Comparison of ENCODE assay signal across 16 cellular contexts in genomic region chr10:126895214-126895781, GRCh38.
"Had no signal": no experiment of that assay in that cellular context is flagged by ENCODE, and none has a peak within 500 bp of the region (broad histone marks: within the 10 kb centered on the region; RNA-seq: fewer than 3 reads in every experiment).

No MANE protein-coding gene starts in this region.

- H3K36me3 ChIP-seq: lower lobe of right lung, neural progenitor cell, transverse colon had no signal

- H3K4me3 ChIP-seq: lower lobe of right lung, neural progenitor cell, transverse colon had no signal

- H3K4me1 ChIP-seq: lower lobe of right lung, neural progenitor cell, parathyroid adenoma, transverse colon had no signal

- H3K27me3 Mint-ChIP-seq: activated CD4-positive, alpha-beta memory T cell treated with anti-CD3 and anti-CD28 coated beads for 36 hours; activated CD8-positive, alpha-beta memory T cell treated with anti-CD3 and anti-CD28 coated beads, Interleukin-2, amount 10 ng/mL, durations not matched to agents 7 days and 5 days; stimulated activated naive B cell treated with anti-CD40 and anti-IgM and Interleukin-4, amounts not matched to agents 10 μg/mL and 1 μg/mL and 100 μg/mL, for 72 hours had no signal

- FAIRE-seq: astrocyte had no signal

- DNase-seq: activated CD4-positive, alpha-beta memory T cell treated with anti-CD3 and anti-CD28 coated beads for 36 hours; activated CD8-positive, alpha-beta memory T cell treated with anti-CD3 and anti-CD28 coated beads, Interleukin-2, amount 10 ng/mL, durations not matched to agents 7 days and 5 days; activated naive CD4-positive, alpha-beta T cell treated with anti-CD3 and anti-CD28 coated beads, Interleukin-2, amount 50 U/mL, for 16 hours; activated T-cell treated with anti-CD3 and anti-CD28 coated beads, Interleukin-2, amount 50 U/mL, for 1 hour; foreskin melanocyte; lower lobe of right lung; stimulated activated CD4-positive, alpha-beta T cell treated with anti-CD3 and anti-CD28 coated beads, Interleukin-2, amount 100 ng/mL, for 48 hours; stimulated activated naive B cell treated with anti-CD40 and anti-IgM and Interleukin-4, amounts not matched to agents 10 μg/mL and 1 μg/mL and 100 μg/mL, for 72 hours; substantia nigra; T1000; transverse colon had no signal

- H3K36me3 Mint-ChIP-seq: activated CD4-positive, alpha-beta memory T cell treated with anti-CD3 and anti-CD28 coated beads for 36 hours; stimulated activated naive B cell treated with anti-CD40 and anti-IgM and Interleukin-4, amounts not matched to agents 10 μg/mL and 1 μg/mL and 100 μg/mL, for 72 hours had no signal

- H3K4me3 Mint-ChIP-seq: activated CD4-positive, alpha-beta memory T cell treated with anti-CD3 and anti-CD28 coated beads for 36 hours; activated CD8-positive, alpha-beta memory T cell treated with anti-CD3 and anti-CD28 coated beads, Interleukin-2, amount 10 ng/mL, durations not matched to agents 7 days and 5 days; mesothelial cell of epicardium; neural progenitor cell; stimulated activated naive B cell treated with anti-CD40 and anti-IgM and Interleukin-4, amounts not matched to agents 10 μg/mL and 1 μg/mL and 100 μg/mL, for 72 hours had no signal

- H3K27ac Mint-ChIP-seq: activated CD4-positive, alpha-beta memory T cell treated with anti-CD3 and anti-CD28 coated beads for 36 hours; activated CD8-positive, alpha-beta memory T cell treated with anti-CD3 and anti-CD28 coated beads, Interleukin-2, amount 10 ng/mL, durations not matched to agents 7 days and 5 days; mesothelial cell of epicardium; neural progenitor cell; stimulated activated naive B cell treated with anti-CD40 and anti-IgM and Interleukin-4, amounts not matched to agents 10 μg/mL and 1 μg/mL and 100 μg/mL, for 72 hours had no signal

- ATAC-seq: activated CD8-positive, alpha-beta memory T cell treated with anti-CD3 and anti-CD28 coated beads, Interleukin-2, amount 10 ng/mL, durations not matched to agents 7 days and 5 days; stimulated activated naive B cell treated with anti-CD40 and anti-IgM and Interleukin-4, amounts not matched to agents 10 μg/mL and 1 μg/mL and 100 μg/mL, for 72 hours had no signal

- H3K4me1 Mint-ChIP-seq: activated CD8-positive, alpha-beta memory T cell treated with anti-CD3 and anti-CD28 coated beads, Interleukin-2, amount 10 ng/mL, durations not matched to agents 7 days and 5 days; mesothelial cell of epicardium; neural progenitor cell; stimulated activated naive B cell treated with anti-CD40 and anti-IgM and Interleukin-4, amounts not matched to agents 10 μg/mL and 1 μg/mL and 100 μg/mL, for 72 hours had no signal

- H3K27me3 ChIP-seq: neural progenitor cell, transverse colon had no signal

- H3K27ac ChIP-seq: epithelial cell of prostate, lower lobe of right lung, neural progenitor cell, parathyroid adenoma, transverse colon had no signal
